ENCODE assay signal across 22 cellular contexts in genomic region chr12:29070309-29070708, GRCh38.
"Had no signal": no experiment of that assay in that cellular context is flagged by ENCODE, and none has a peak within 500 bp of the region (broad histone marks: within the 10 kb centered on the region; RNA-seq: fewer than 3 reads in every experiment).

No MANE protein-coding gene starts in this region.

- H3K4me1 ChIP-seq: pancreas, right lobe of liver had no signal

- H3K4me3 Mint-ChIP-seq: effector memory CD8-positive, alpha-beta T cell; memory B cell; mesothelial cell of epicardium; naive B cell; natural killer cell treated with Interleukin-12 subunit alpha and Interleukin-12 subunit beta and Interleukin-15 and Interleukin-18, amount 100 ng/mL, for 72 hours; neural crest cell; stimulated activated naive B cell treated with anti-CD40 and anti-IgM and Interleukin-4, amounts not matched to agents 10 μg/mL and 1 μg/mL and 100 μg/mL, for 72 hours; stimulated activated naive CD8-positive, alpha-beta T cell treated with anti-CD3 and anti-CD28 coated beads, Interleukin-15, Interleukin-2, amounts not matched to agents 100 ng/mL and 50 ng/mL, for 24 hours had no signal

- H3K9me3 ChIP-seq: mucosa of descending colon, neutrophil, pancreas, right lobe of liver, thoracic aorta, tibial nerve, upper lobe of left lung had no signal

- H3K36me3 Mint-ChIP-seq: memory B cell; mesothelial cell of epicardium; naive B cell; natural killer cell treated with Interleukin-12 subunit alpha and Interleukin-12 subunit beta and Interleukin-15 and Interleukin-18, amount 100 ng/mL, for 72 hours; stimulated activated naive B cell treated with anti-CD40 and anti-IgM and Interleukin-4, amounts not matched to agents 10 μg/mL and 1 μg/mL and 100 μg/mL, for 72 hours had no signal

- H3K4me3 ChIP-seq: lung, mucosa of descending colon, pancreas, right lobe of liver, thoracic aorta, tibial nerve, upper lobe of left lung had no signal

- H3K27me3 Mint-ChIP-seq: progenitor cell of endocrine pancreas had no signal

- DNase-seq: cortex of kidney; effector memory CD8-positive, alpha-beta T cell; mucosa of descending colon; naive B cell; pancreas; right lobe of liver; small intestine; stimulated activated CD4-positive, alpha-beta T cell treated with anti-CD3 and anti-CD28 coated beads, Interleukin-15, amount 100 ng/mL, for 24 hours; stimulated activated CD4-positive, alpha-beta T cell treated with anti-CD3 and anti-CD28 coated beads, Interleukin-2, amount 100 ng/mL, for 48 hours; stimulated activated naive B cell treated with anti-CD40 and anti-IgM and Interleukin-4, amounts not matched to agents 10 μg/mL and 1 μg/mL and 100 μg/mL, for 72 hours; upper lobe of left lung had no signal

- ATAC-seq: effector memory CD8-positive, alpha-beta T cell; left lobe of liver; mucosa of descending colon; natural killer cell treated with Interleukin-12 subunit alpha and Interleukin-12 subunit beta and Interleukin-15 and Interleukin-18, amount 100 ng/mL, for 72 hours; pancreas; right lobe of liver; stimulated activated naive B cell treated with anti-CD40 and anti-IgM and Interleukin-4, amounts not matched to agents 10 μg/mL and 1 μg/mL and 100 μg/mL, for 72 hours had no signal

- H3K36me3 ChIP-seq: neutrophil, pancreas, right lobe of liver, thoracic aorta, tibial nerve, upper lobe of left lung had no signal

- H3K27ac ChIP-seq: neutrophil, pancreas, right lobe of liver, thoracic aorta, tibial nerve, upper lobe of left lung had no signal

- H3K27me3 ChIP-seq: neutrophil, pancreas, right lobe of liver, tibial nerve, upper lobe of left lung had no signal

- H3K4me1 Mint-ChIP-seq: memory B cell, naive B cell had no signal

- H3K9me3 Mint-ChIP-seq: effector memory CD8-positive, alpha-beta T cell; memory B cell; mesothelial cell of epicardium; natural killer cell treated with Interleukin-12 subunit alpha and Interleukin-12 subunit beta and Interleukin-15 and Interleukin-18, amount 100 ng/mL, for 72 hours; neural crest cell; stimulated activated naive B cell treated with anti-CD40 and anti-IgM and Interleukin-4, amounts not matched to agents 10 μg/mL and 1 μg/mL and 100 μg/mL, for 72 hours; stimulated activated naive CD8-positive, alpha-beta T cell treated with anti-CD3 and anti-CD28 coated beads, Interleukin-15, Interleukin-2, amounts not matched to agents 100 ng/mL and 50 ng/mL, for 24 hours had no signal

- H3K27ac Mint-ChIP-seq: effector memory CD8-positive, alpha-beta T cell; memory B cell; mesothelial cell of epicardium; naive B cell; natural killer cell treated with Interleukin-12 subunit alpha and Interleukin-12 subunit beta and Interleukin-15 and Interleukin-18, amount 100 ng/mL, for 72 hours; progenitor cell of endocrine pancreas; stimulated activated naive B cell treated with anti-CD40 and anti-IgM and Interleukin-4, amounts not matched to agents 10 μg/mL and 1 μg/mL and 100 μg/mL, for 72 hours; stimulated activated naive CD8-positive, alpha-beta T cell treated with anti-CD3 and anti-CD28 coated beads, Interleukin-15, Interleukin-2, amounts not matched to agents 100 ng/mL and 50 ng/mL, for 24 hours had no signal
